Comparison of ENCODE assay signal across 19 cellular contexts in the genomic region with DNA sequence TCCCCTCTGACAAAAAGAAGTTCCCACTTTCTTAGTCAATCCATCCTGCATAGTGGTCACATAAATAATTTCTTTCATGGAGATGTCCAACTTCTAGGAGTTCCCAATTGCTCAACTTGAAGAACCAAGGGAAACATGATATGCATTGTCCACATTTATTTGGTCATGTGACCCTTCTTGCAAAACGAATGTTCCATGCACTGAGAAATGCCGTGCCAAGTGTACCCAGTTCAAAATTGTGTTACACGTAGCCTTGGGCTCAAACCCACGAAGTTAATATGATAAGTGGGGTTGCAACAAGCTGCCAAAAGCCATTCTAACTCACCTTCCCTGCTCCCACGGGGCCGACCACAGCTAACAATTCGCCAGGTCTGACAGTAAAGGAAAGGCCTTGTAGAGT.
DNase-seq lines count a peak whose midpoint lies in the region; ATAC-seq and TF ChIP-seq lines count a peak whose summit lies in the region.
"Had no signal": no experiment of that assay in that cellular context is flagged by ENCODE, and none has a peak within 500 bp of the region (broad histone marks: within the 10 kb centered on the region; RNA-seq: fewer than 3 reads in every experiment).

No MANE protein-coding gene starts in this region.

- TF ChIP-seq RAD21 in Ishikawa (IDR thresholded peaks at IDR 0.05; ENCODE audit: low read depth): no peak

- DNase-seq in fibroblast of peridontal ligament (ENCODE audit: extremely low read depth): peak; percentile 31
- peak; percentile 16 for DNase-seq in renal cortical epithelial cell (ENCODE audit: low read depth)
- DNase-seq in heart left ventricle: no peak
- no peak for DNase-seq in stimulated activated effector memory CD8-positive, alpha-beta T cell treated with anti-CD3 and anti-CD28 coated beads, Interleukin-12 subunit alpha, Interleukin-12 subunit beta, amount 100 ng/mL, for 72 hours (ENCODE audit: low spot score in 2 of 2)
- no peak for DNase-seq in colonic mucosa
- DNase-seq: C1 segment of cervical spinal cord; H7; HFFc6; Kasumi-1; NCI-H1105; NCI-H1694; NCI-H2081 treated with DMSO at 0.1 percent for 48 hours; NCI-H446 treated with DMSO at 0.1 percent for 48 hours; NCI-H69; NK-92 treated with Interleukin-12 subunit alpha and Interleukin-12 subunit beta, amount 100 ng/mL, for 24 hours; Peyer's patch; Right ventricle myocardium superior had no signal

- no peak overlapping the region for H3K9ac ChIP-seq in colonic mucosa (ENCODE audit: low read depth in 2 of 2, low read length in 2 of 2)

- no peak for TF ChIP-seq POLR2A in heart left ventricle (IDR thresholded peaks at IDR 0.05)

- TF ChIP-seq EP300 in Ishikawa (IDR thresholded peaks at IDR 0.05; ENCODE audit: borderline replicate concordance): no peak

- H3K9me3 ChIP-seq in heart left ventricle (no peaks in the 10 kb centered on the region), colonic mucosa (no peaks in the 10 kb centered on the region)
- H3K9me3 ChIP-seq: Peyer's patch had no signal

- H3K4me3 Mint-ChIP-seq in activated T-helper 17 cell treated with anti-CD3 and anti-CD28 coated beads, Interleukin-2, amount 50 U/mL, for 72 hours: peak overlapping the region; percentile 58
- H3K4me3 Mint-ChIP-seq in stimulated activated effector memory CD8-positive, alpha-beta T cell treated with anti-CD3 and anti-CD28 coated beads, Interleukin-12 subunit alpha, Interleukin-12 subunit beta, amount 100 ng/mL, for 72 hours: no peak overlapping the region

- intact Hi-C loops in heart left ventricle (cut with DNase I) (loop anchor here in 7 of 10 donors (1.0 to 10.0 kb wide), 9 partner anchors 217 to 647 kb away; no protein-coding TSS in a partner anchor), colonic mucosa (cut with DNase I) (no loop called here)

- ATAC-seq in activated T-helper 17 cell treated with anti-CD3 and anti-CD28 coated beads, Interleukin-2, amount 50 U/mL, for 72 hours (replicated peaks): no peak
- no peak for ATAC-seq in heart left ventricle
- no peak for ATAC-seq in stimulated activated effector memory CD8-positive, alpha-beta T cell treated with anti-CD3 and anti-CD28 coated beads, Interleukin-12 subunit alpha, Interleukin-12 subunit beta, amount 100 ng/mL, for 72 hours

- H3K36me3 ChIP-seq in heart left ventricle (no peaks in the 10 kb centered on the region), colonic mucosa (no peaks in the 10 kb centered on the region)
- H3K36me3 ChIP-seq: Peyer's patch had no signal

- H3K4me3 ChIP-seq in heart left ventricle: no peak overlapping the region
- no peak overlapping the region for H3K4me3 ChIP-seq in colonic mucosa
- H3K4me3 ChIP-seq: Peyer's patch had no signal

- H3K27ac ChIP-seq in heart left ventricle (no peak overlapping the region), colonic mucosa (no peak overlapping the region)
- H3K27ac ChIP-seq: Peyer's patch had no signal

- peaks cover 20% of the 10 kb centered on the region for H3K4me1 Mint-ChIP-seq in activated T-helper 17 cell treated with anti-CD3 and anti-CD28 coated beads, Interleukin-2, amount 50 U/mL, for 72 hours
- peaks cover 25% of the 10 kb centered on the region for H3K4me1 Mint-ChIP-seq in stimulated activated effector memory CD8-positive, alpha-beta T cell treated with anti-CD3 and anti-CD28 coated beads, Interleukin-12 subunit alpha, Interleukin-12 subunit beta, amount 100 ng/mL, for 72 hours

- no peak for TF ChIP-seq CTCF in heart left ventricle (IDR thresholded peaks at IDR 0.05)
- TF ChIP-seq CTCF in colonic mucosa (IDR thresholded peaks at IDR 0.05): no peak

- H3K27me3 ChIP-seq in heart left ventricle: no peaks in the 10 kb centered on the region
- H3K27me3 ChIP-seq in colonic mucosa: no peaks in the 10 kb centered on the region
- H3K27me3 ChIP-seq: Peyer's patch had no signal

- H3K27me3 Mint-ChIP-seq in activated T-helper 17 cell treated with anti-CD3 and anti-CD28 coated beads, Interleukin-2, amount 50 U/mL, for 72 hours: no peaks in the 10 kb centered on the region

- H3K4me1 ChIP-seq in heart left ventricle (peaks cover 0 to 2% (median 0%) of the 10 kb centered on the region in 12 donors), colonic mucosa (no peaks in the 10 kb centered on the region)
- H3K4me1 ChIP-seq: Peyer's patch had no signal

- no peak overlapping the region for H3K27ac Mint-ChIP-seq in activated T-helper 17 cell treated with anti-CD3 and anti-CD28 coated beads, Interleukin-2, amount 50 U/mL, for 72 hours
- H3K27ac Mint-ChIP-seq in stimulated activated effector memory CD8-positive, alpha-beta T cell treated with anti-CD3 and anti-CD28 coated beads, Interleukin-12 subunit alpha, Interleukin-12 subunit beta, amount 100 ng/mL, for 72 hours: no peak overlapping the region
- H3K27ac Mint-ChIP-seq: HFFc6 had no signal

- H3K9me3 Mint-ChIP-seq in activated T-helper 17 cell treated with anti-CD3 and anti-CD28 coated beads, Interleukin-2, amount 50 U/mL, for 72 hours: no peaks in the 10 kb centered on the region
- no peaks in the 10 kb centered on the region for H3K9me3 Mint-ChIP-seq in stimulated activated effector memory CD8-positive, alpha-beta T cell treated with anti-CD3 and anti-CD28 coated beads, Interleukin-12 subunit alpha, Interleukin-12 subunit beta, amount 100 ng/mL, for 72 hours
- H3K9me3 Mint-ChIP-seq: HFFc6 had no signal

- H3K36me3 Mint-ChIP-seq in activated T-helper 17 cell treated with anti-CD3 and anti-CD28 coated beads, Interleukin-2, amount 50 U/mL, for 72 hours (ENCODE audit: low read depth): no peaks in the 10 kb centered on the region
- H3K36me3 Mint-ChIP-seq in stimulated activated effector memory CD8-positive, alpha-beta T cell treated with anti-CD3 and anti-CD28 coated beads, Interleukin-12 subunit alpha, Interleukin-12 subunit beta, amount 100 ng/mL, for 72 hours: no peaks in the 10 kb centered on the region

- 87 to 90% (median 89%) methylated on average over 7 of the region's 7 CpGs for WGBS in heart left ventricle, 4 donors

TF ChIP-seq in Ishikawa, 13 proteins besides CTCF, POLR2A, EP300 and RAD21:
- TF ChIP-seq, protein P1, sequence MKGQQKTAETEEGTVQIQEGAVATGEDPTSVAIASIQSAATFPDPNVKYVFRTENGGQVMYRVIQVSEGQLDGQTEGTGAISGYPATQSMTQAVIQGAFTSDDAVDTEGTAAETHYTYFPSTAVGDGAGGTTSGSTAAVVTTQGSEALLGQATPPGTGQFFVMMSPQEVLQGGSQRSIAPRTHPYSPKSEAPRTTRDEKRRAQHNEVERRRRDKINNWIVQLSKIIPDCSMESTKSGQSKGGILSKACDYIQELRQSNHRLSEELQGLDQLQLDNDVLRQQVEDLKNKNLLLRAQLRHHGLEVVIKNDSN (IDR thresholded peaks at IDR 0.05): peak; percentile 44
- TF ChIP-seq EGR1 (IDR thresholded peaks at IDR 0.05): no peak
- TF ChIP-seq, protein P2, sequence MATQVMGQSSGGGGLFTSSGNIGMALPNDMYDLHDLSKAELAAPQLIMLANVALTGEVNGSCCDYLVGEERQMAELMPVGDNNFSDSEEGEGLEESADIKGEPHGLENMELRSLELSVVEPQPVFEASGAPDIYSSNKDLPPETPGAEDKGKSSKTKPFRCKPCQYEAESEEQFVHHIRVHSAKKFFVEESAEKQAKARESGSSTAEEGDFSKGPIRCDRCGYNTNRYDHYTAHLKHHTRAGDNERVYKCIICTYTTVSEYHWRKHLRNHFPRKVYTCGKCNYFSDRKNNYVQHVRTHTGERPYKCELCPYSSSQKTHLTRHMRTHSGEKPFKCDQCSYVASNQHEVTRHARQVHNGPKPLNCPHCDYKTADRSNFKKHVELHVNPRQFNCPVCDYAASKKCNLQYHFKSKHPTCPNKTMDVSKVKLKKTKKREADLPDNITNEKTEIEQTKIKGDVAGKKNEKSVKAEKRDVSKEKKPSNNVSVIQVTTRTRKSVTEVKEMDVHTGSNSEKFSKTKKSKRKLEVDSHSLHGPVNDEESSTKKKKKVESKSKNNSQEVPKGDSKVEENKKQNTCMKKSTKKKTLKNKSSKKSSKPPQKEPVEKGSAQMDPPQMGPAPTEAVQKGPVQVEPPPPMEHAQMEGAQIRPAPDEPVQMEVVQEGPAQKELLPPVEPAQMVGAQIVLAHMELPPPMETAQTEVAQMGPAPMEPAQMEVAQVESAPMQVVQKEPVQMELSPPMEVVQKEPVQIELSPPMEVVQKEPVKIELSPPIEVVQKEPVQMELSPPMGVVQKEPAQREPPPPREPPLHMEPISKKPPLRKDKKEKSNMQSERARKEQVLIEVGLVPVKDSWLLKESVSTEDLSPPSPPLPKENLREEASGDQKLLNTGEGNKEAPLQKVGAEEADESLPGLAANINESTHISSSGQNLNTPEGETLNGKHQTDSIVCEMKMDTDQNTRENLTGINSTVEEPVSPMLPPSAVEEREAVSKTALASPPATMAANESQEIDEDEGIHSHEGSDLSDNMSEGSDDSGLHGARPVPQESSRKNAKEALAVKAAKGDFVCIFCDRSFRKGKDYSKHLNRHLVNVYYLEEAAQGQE (IDR thresholded peaks at IDR 0.05; ENCODE audit: low read depth): no peak
- no peak for TF ChIP-seq TEAD4 (IDR thresholded peaks at IDR 0.05)
- TF ChIP-seq TAF1 (IDR thresholded peaks at IDR 0.05; ENCODE audit: low read depth): no peak
- no peak for TF ChIP-seq NFIC (IDR thresholded peaks at IDR 0.05)

Comparison
In these comparisons a context has a peak if more than half of its experiments do, and no peak if none do; other contexts are left out.
1. DNase-seq: peak in fibroblast of peridontal ligament (single experiment) and renal cortical epithelial cell (single experiment); none in heart left ventricle (0 of 5), stimulated activated effector memory CD8-positive, alpha-beta T cell treated with anti-CD3 and anti-CD28 coated beads, Interleukin-12 subunit alpha, Interleukin-12 subunit beta, amount 100 ng/mL, for 72 hours (0 of 2) and colonic mucosa (single experiment).